ENCODE assay signal across 20 cellular contexts in genomic region chr3:116971531-116971930, GRCh38.
"Had no signal": no experiment of that assay in that cellular context is flagged by ENCODE, and none has a peak within 500 bp of the region (broad histone marks: within the 10 kb centered on the region; RNA-seq: fewer than 3 reads in every experiment).

No MANE protein-coding gene starts in this region.

- H3K36me3 ChIP-seq: heart left ventricle, left ventricle myocardium inferior, prostate gland, tibial nerve had no signal

- DNase-seq: cortex of kidney; dorsolateral prefrontal cortex; effector CD8-positive, alpha-beta T cell; foreskin melanocyte; hypothalamus; left ventricle myocardium inferior; mesenchymal stem cell; naive B cell; retina; stimulated activated CD4-positive, alpha-beta T cell treated with anti-CD3 and anti-CD28 coated beads, Interleukin-2, amount 100 ng/mL, for 24 hours; stimulated activated CD4-positive, alpha-beta T cell treated with anti-CD3 and anti-CD28 coated beads, Interleukin-4, amount 100 ng/mL, for 4 hours; stimulated activated naive B cell treated with anti-CD40 and anti-IgM and Interleukin-4, amounts not matched to agents 10 μg/mL and 1 μg/mL and 100 μg/mL, for 72 hours; stimulated activated naive CD8-positive, alpha-beta T cell treated with anti-CD3 and anti-CD28 coated beads, Interleukin-15, amount 100 ng/mL, for 72 hours; testis had no signal

- H3K79me2 ChIP-seq: parathyroid adenoma had no signal

- H3K4me1 ChIP-seq: heart left ventricle, left ventricle myocardium inferior, parathyroid adenoma, prostate gland, testis, tibial nerve had no signal

- ATAC-seq: sciatic nerve; stimulated activated naive B cell treated with anti-CD40 and anti-IgM and Interleukin-4, amounts not matched to agents 10 μg/mL and 1 μg/mL and 100 μg/mL, for 72 hours; stimulated activated naive CD8-positive, alpha-beta T cell treated with anti-CD3 and anti-CD28 coated beads, Interleukin-15, amount 100 ng/mL, for 72 hours had no signal

- H3K4me3 ChIP-seq: dorsolateral prefrontal cortex, heart left ventricle, left ventricle myocardium inferior, lung, prostate gland, testis, tibial nerve had no signal

- H2AFZ ChIP-seq: parathyroid adenoma had no signal

- H3K9me3 ChIP-seq: left ventricle myocardium inferior, prostate gland, testis, tibial nerve had no signal

- H3K27ac ChIP-seq: dorsolateral prefrontal cortex, heart left ventricle, left ventricle myocardium inferior, parathyroid adenoma, prostate gland, testis, tibial nerve had no signal

- H3K27me3 ChIP-seq: dorsolateral prefrontal cortex, heart left ventricle, testis, tibial nerve had no signal
